Comparison of ENCODE assay signal across 1 cellular context in genomic region chr15:70505411-70505919, GRCh38.
TF ChIP-seq lines count a peak whose summit lies in the region.

No MANE protein-coding gene starts in this region.

TF ChIP-seq in H1, 55 proteins besides CTCF, POLR2A, EP300 and RAD21 (continued from another document):
- no peak for TF ChIP-seq EZH2 (IDR thresholded peaks at IDR 0.05; ENCODE audit: low read depth, low read length, severe bottlenecking)
- TF ChIP-seq KDM4A (IDR thresholded peaks at IDR 0.05; ENCODE audit: low read depth, low read length, severe bottlenecking), result no peak
- no peak for TF ChIP-seq GTF2F1 (IDR thresholded peaks at IDR 0.05; ENCODE audit: borderline replicate concordance, low read depth, low read length)
- no peak for TF ChIP-seq TAF1 (IDR thresholded peaks at IDR 0.05; ENCODE audit: low read depth, low read length)
- TF ChIP-seq RXRA (IDR thresholded peaks at IDR 0.05; ENCODE audit: insufficient read depth, low read depth, low read length), result no peak
- no peak for TF ChIP-seq GABPA (IDR thresholded peaks at IDR 0.05; ENCODE audit: borderline replicate concordance, insufficient read depth, low read length)
- no peak for TF ChIP-seq BRCA1 (IDR thresholded peaks at IDR 0.05; ENCODE audit: low read depth, low read length)
- no peak for TF ChIP-seq ASH2L (IDR thresholded peaks at IDR 0.05; ENCODE audit: low read length)
- TF ChIP-seq SP1 (IDR thresholded peaks at IDR 0.05; ENCODE audit: low read depth, low read length), result no peak
- TF ChIP-seq FOSL1 (IDR thresholded peaks at IDR 0.05; ENCODE audit: insufficient read depth, low read depth, low read length), result no peak
